ENCODE assay signal across 29 cellular contexts in the genomic region with DNA sequence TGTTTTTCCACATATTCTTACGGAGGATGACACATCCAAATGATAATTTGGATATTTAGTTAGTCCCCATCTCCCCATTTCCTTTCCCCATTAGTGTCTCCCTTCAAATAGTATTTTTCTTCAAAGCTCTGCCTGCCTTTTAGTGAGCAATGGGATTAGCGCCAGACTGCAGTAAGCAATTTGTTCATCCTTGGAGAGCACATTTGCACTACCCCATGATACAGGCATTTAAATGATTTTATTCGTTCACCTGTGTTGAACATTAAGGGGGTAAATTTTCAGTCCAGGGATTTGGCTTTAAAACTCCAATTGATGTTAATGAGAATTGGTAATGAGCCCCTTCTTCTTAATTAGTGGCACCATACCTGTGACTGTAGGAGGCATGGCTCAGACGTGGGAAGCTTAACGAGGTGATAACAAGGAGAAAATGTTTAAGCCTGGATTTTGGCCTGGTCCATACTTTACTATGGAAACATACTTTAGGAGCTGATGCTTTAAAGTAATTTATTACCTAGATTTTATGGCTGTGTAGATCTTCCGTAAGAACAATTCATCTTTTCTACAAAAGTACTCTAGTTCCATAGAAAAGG.
"Had no signal": no experiment of that assay in that cellular context is flagged by ENCODE, and none has a peak within 500 bp of the region (broad histone marks: within the 10 kb centered on the region; RNA-seq: fewer than 3 reads in every experiment).

No MANE protein-coding gene starts in this region.

- H3K36me3 ChIP-seq: adrenal gland, colonic mucosa, left ventricle myocardium inferior, pancreas, sigmoid colon, vagina had no signal

- H3K27me3 ChIP-seq: adrenal gland, body of pancreas, colonic mucosa, pancreas, sigmoid colon, vagina had no signal

- H3K9me3 Mint-ChIP-seq: activated B cell treated with CpG ODN at 0.5 μM for 24 hours; activated naive CD4-positive, alpha-beta T cell treated with anti-CD3 and anti-CD28 coated beads for 36 hours; activated naive CD8-positive, alpha-beta T cell treated with anti-CD3 and anti-CD28 coated beads for 36 hours; nephron progenitor cell; stimulated activated memory B cell treated with anti-CD40 and anti-IgM and Interleukin-4, amounts not matched to agents 10 μg/mL and 1 μg/mL and 100 μg/mL, for 72 hours; stimulated activated naive CD8-positive, alpha-beta T cell treated with anti-CD3 and anti-CD28 coated beads, Interleukin-15, amount 100 ng/mL, for 72 hours; type B pancreatic cell had no signal

- H3K9me3 ChIP-seq: adrenal gland, body of pancreas, colonic mucosa, left ventricle myocardium inferior, pancreas, psoas muscle, sigmoid colon, vagina had no signal

- H3K4me3 Mint-ChIP-seq: activated B cell treated with CpG ODN at 0.5 μM for 24 hours; activated naive CD4-positive, alpha-beta T cell treated with anti-CD3 and anti-CD28 coated beads for 36 hours; activated naive CD8-positive, alpha-beta T cell treated with anti-CD3 and anti-CD28 coated beads for 36 hours; naive B cell; nephron progenitor cell; stimulated activated memory B cell treated with anti-CD40 and anti-IgM and Interleukin-4, amounts not matched to agents 10 μg/mL and 1 μg/mL and 100 μg/mL, for 72 hours; stimulated activated naive CD8-positive, alpha-beta T cell treated with anti-CD3 and anti-CD28 coated beads, Interleukin-15, amount 100 ng/mL, for 72 hours; T-helper 17 cell; type B pancreatic cell had no signal

- H3K27ac Mint-ChIP-seq: activated B cell treated with CpG ODN at 0.5 μM for 24 hours; activated naive CD4-positive, alpha-beta T cell treated with anti-CD3 and anti-CD28 coated beads for 36 hours; activated naive CD8-positive, alpha-beta T cell treated with anti-CD3 and anti-CD28 coated beads for 36 hours; naive B cell; nephron progenitor cell; stimulated activated memory B cell treated with anti-CD40 and anti-IgM and Interleukin-4, amounts not matched to agents 10 μg/mL and 1 μg/mL and 100 μg/mL, for 72 hours; stimulated activated naive CD8-positive, alpha-beta T cell treated with anti-CD3 and anti-CD28 coated beads, Interleukin-15, amount 100 ng/mL, for 72 hours; T-helper 17 cell; type B pancreatic cell had no signal

- FAIRE-seq: frontal cortex, pancreas, small intestine had no signal

- H3K27me3 Mint-ChIP-seq: activated B cell treated with CpG ODN at 0.5 μM for 24 hours; activated naive CD8-positive, alpha-beta T cell treated with anti-CD3 and anti-CD28 coated beads for 36 hours; naive B cell; stimulated activated memory B cell treated with anti-CD40 and anti-IgM and Interleukin-4, amounts not matched to agents 10 μg/mL and 1 μg/mL and 100 μg/mL, for 72 hours; stimulated activated naive CD8-positive, alpha-beta T cell treated with anti-CD3 and anti-CD28 coated beads, Interleukin-15, amount 100 ng/mL, for 72 hours; T-helper 17 cell; type B pancreatic cell had no signal

- H3K4me1 ChIP-seq: adrenal gland, body of pancreas, colonic mucosa, left ventricle myocardium inferior, pancreas, psoas muscle, sigmoid colon, vagina had no signal

- ATAC-seq: body of pancreas; pancreas; psoas muscle; stimulated activated memory B cell treated with anti-CD40 and anti-IgM and Interleukin-4, amounts not matched to agents 10 μg/mL and 1 μg/mL and 100 μg/mL, for 72 hours; stimulated activated naive CD8-positive, alpha-beta T cell treated with anti-CD3 and anti-CD28 coated beads, Interleukin-15, amount 100 ng/mL, for 72 hours; T-helper 17 cell had no signal

- H3K4me3 ChIP-seq: adrenal gland, body of pancreas, colonic mucosa, left ventricle myocardium inferior, pancreas, psoas muscle, sigmoid colon, vagina had no signal

- H3K27ac ChIP-seq: adrenal gland, body of pancreas, colonic mucosa, left ventricle myocardium inferior, pancreas, psoas muscle, sigmoid colon, vagina had no signal

- DNase-seq: activated B cell treated with CpG ODN at 0.5 μM for 24 hours; activated CD8-positive, alpha-beta memory T cell treated with anti-CD3 and anti-CD28 coated beads for 24 hours; activated effector memory CD4-positive, alpha-beta T cell treated with anti-CD3 and anti-CD28 coated beads, Interleukin-2, amount 50 U/mL, for 16 hours; activated naive CD4-positive, alpha-beta T cell treated with anti-CD3 and anti-CD28 coated beads for 36 hours; activated naive CD8-positive, alpha-beta T cell treated with anti-CD3 and anti-CD28 coated beads for 36 hours; adrenal gland; aorta; body of pancreas; cerebellar nuclear complex; colonic mucosa; effector CD8-positive, alpha-beta T cell; islet precursor cell; left ventricle myocardium inferior; naive B cell; nephron progenitor cell; pancreas; psoas muscle; sigmoid colon; small intestine; stimulated activated CD4-positive, alpha-beta T cell treated with anti-CD3 and anti-CD28 coated beads, Interleukin-4, amount 100 ng/mL, for 4 hours; stimulated activated CD8-positive, alpha-beta memory T cell treated with anti-CD3 and anti-CD28 coated beads, Interleukin-4, amount 100 ng/mL, for 48 hours; stimulated activated naive CD8-positive, alpha-beta T cell treated with anti-CD3 and anti-CD28 coated beads, Interleukin-15, amount 100 ng/mL, for 72 hours; substantia nigra; T-helper 17 cell; T1000 had no signal

- H3K36me3 Mint-ChIP-seq: activated naive CD8-positive, alpha-beta T cell treated with anti-CD3 and anti-CD28 coated beads for 36 hours; naive B cell; stimulated activated memory B cell treated with anti-CD40 and anti-IgM and Interleukin-4, amounts not matched to agents 10 μg/mL and 1 μg/mL and 100 μg/mL, for 72 hours had no signal

- H3K4me1 Mint-ChIP-seq: activated B cell treated with CpG ODN at 0.5 μM for 24 hours; activated naive CD8-positive, alpha-beta T cell treated with anti-CD3 and anti-CD28 coated beads for 36 hours; naive B cell; stimulated activated memory B cell treated with anti-CD40 and anti-IgM and Interleukin-4, amounts not matched to agents 10 μg/mL and 1 μg/mL and 100 μg/mL, for 72 hours; stimulated activated naive CD8-positive, alpha-beta T cell treated with anti-CD3 and anti-CD28 coated beads, Interleukin-15, amount 100 ng/mL, for 72 hours; T-helper 17 cell had no signal
